In genomic region chr6:56767435-56767834, GRCh38 we compare ENCODE assay signal across 19 cellular contexts.
"Had no signal": no experiment of that assay in that cellular context is flagged by ENCODE, and none has a peak within 500 bp of the region (broad histone marks: within the 10 kb centered on the region; RNA-seq: fewer than 3 reads in every experiment).

No MANE protein-coding gene starts in this region.

- H3K9me3 ChIP-seq: left lung, mucosa of descending colon, prostate gland, right lobe of liver, thyroid gland, vagina had no signal

- H3K36me3 Mint-ChIP-seq: activated CD4-positive, alpha-beta memory T cell treated with anti-CD3 and anti-CD28 coated beads for 36 hours; activated CD8-positive, alpha-beta memory T cell treated with anti-CD3 and anti-CD28 coated beads, Interleukin-2, amount 10 ng/mL, durations not matched to agents 7 days and 5 days; activated naive CD4-positive, alpha-beta T cell treated with anti-CD3 and anti-CD28 coated beads, Interleukin-2, amount 50 U/mL, for 72 hours; memory B cell; natural killer cell; stimulated activated naive B cell treated with anti-CD40 and anti-IgM and Interleukin-4, amounts not matched to agents 10 μg/mL and 1 μg/mL and 100 μg/mL, for 72 hours had no signal

- H3K27ac ChIP-seq: left lung, prostate gland, right lobe of liver, thyroid gland, vagina, WERI-Rb-1 had no signal

- ATAC-seq: activated CD4-positive, alpha-beta T cell treated with anti-CD3 and anti-CD28 coated beads for 36 hours; activated CD8-positive, alpha-beta memory T cell treated with anti-CD3 and anti-CD28 coated beads, Interleukin-2, amount 10 ng/mL, durations not matched to agents 7 days and 5 days; activated naive CD4-positive, alpha-beta T cell treated with anti-CD3 and anti-CD28 coated beads, Interleukin-2, amount 50 U/mL, for 72 hours; activated T-cell treated with anti-CD3 and anti-CD28 coated beads, Interleukin-2, amount 50 U/mL, for 4 hours; left lung; mucosa of descending colon; natural killer cell; right lobe of liver; T-helper 17 cell had no signal

- H3K9me3 Mint-ChIP-seq: activated CD4-positive, alpha-beta memory T cell treated with anti-CD3 and anti-CD28 coated beads for 36 hours; activated naive CD4-positive, alpha-beta T cell treated with anti-CD3 and anti-CD28 coated beads, Interleukin-2, amount 50 U/mL, for 72 hours; activated T-cell treated with anti-CD3 and anti-CD28 coated beads, Interleukin-2, amount 50 U/mL, for 4 hours; memory B cell; natural killer cell had no signal

- DNase-seq: activated CD4-positive, alpha-beta memory T cell treated with anti-CD3 and anti-CD28 coated beads for 36 hours; activated CD4-positive, alpha-beta T cell treated with anti-CD3 and anti-CD28 coated beads for 36 hours; activated CD8-positive, alpha-beta memory T cell treated with anti-CD3 and anti-CD28 coated beads, Interleukin-2, amount 10 ng/mL, durations not matched to agents 7 days and 5 days; activated effector memory CD4-positive, alpha-beta T cell treated with Interleukin-2 at 50 U/mL for 16 hours; activated T-cell treated with anti-CD3 and anti-CD28 coated beads, Interleukin-2, amount 50 U/mL, for 4 hours; kidney; left lung; mucosa of descending colon; natural killer cell; right lobe of liver; stimulated activated naive B cell treated with anti-CD40 and anti-IgM and Interleukin-4, amounts not matched to agents 10 μg/mL and 1 μg/mL and 100 μg/mL, for 72 hours; T-helper 17 cell; thyroid gland; WERI-Rb-1 had no signal

- H3K4me1 ChIP-seq: prostate gland had no signal

- H3K27ac Mint-ChIP-seq: activated CD4-positive, alpha-beta memory T cell treated with anti-CD3 and anti-CD28 coated beads for 36 hours; activated CD4-positive, alpha-beta T cell treated with anti-CD3 and anti-CD28 coated beads for 36 hours; activated CD8-positive, alpha-beta memory T cell treated with anti-CD3 and anti-CD28 coated beads, Interleukin-2, amount 10 ng/mL, durations not matched to agents 7 days and 5 days; activated naive CD4-positive, alpha-beta T cell treated with anti-CD3 and anti-CD28 coated beads, Interleukin-2, amount 50 U/mL, for 72 hours; memory B cell; natural killer cell; stimulated activated naive B cell treated with anti-CD40 and anti-IgM and Interleukin-4, amounts not matched to agents 10 μg/mL and 1 μg/mL and 100 μg/mL, for 72 hours; T-helper 17 cell had no signal

- H3K4me3 ChIP-seq: left lung, mucosa of descending colon, prostate gland, right lobe of liver, thyroid gland, vagina had no signal

- H3K27me3 Mint-ChIP-seq: activated CD4-positive, alpha-beta memory T cell treated with anti-CD3 and anti-CD28 coated beads for 36 hours; activated CD4-positive, alpha-beta T cell treated with anti-CD3 and anti-CD28 coated beads for 36 hours; activated CD8-positive, alpha-beta memory T cell treated with anti-CD3 and anti-CD28 coated beads, Interleukin-2, amount 10 ng/mL, durations not matched to agents 7 days and 5 days; stimulated activated naive B cell treated with anti-CD40 and anti-IgM and Interleukin-4, amounts not matched to agents 10 μg/mL and 1 μg/mL and 100 μg/mL, for 72 hours had no signal

- FAIRE-seq: colon, kidney had no signal

- H3K36me3 ChIP-seq: left lung, prostate gland, right lobe of liver, thyroid gland, vagina, WERI-Rb-1 had no signal

- H3K4me1 Mint-ChIP-seq: activated CD4-positive, alpha-beta T cell treated with anti-CD3 and anti-CD28 coated beads for 36 hours; activated CD8-positive, alpha-beta memory T cell treated with anti-CD3 and anti-CD28 coated beads, Interleukin-2, amount 10 ng/mL, durations not matched to agents 7 days and 5 days; memory B cell; natural killer cell had no signal

- H3K27me3 ChIP-seq: left lung, right lobe of liver, thyroid gland, vagina had no signal

- H3K4me3 Mint-ChIP-seq: activated CD4-positive, alpha-beta memory T cell treated with anti-CD3 and anti-CD28 coated beads for 36 hours; activated CD4-positive, alpha-beta T cell treated with anti-CD3 and anti-CD28 coated beads for 36 hours; activated CD8-positive, alpha-beta memory T cell treated with anti-CD3 and anti-CD28 coated beads, Interleukin-2, amount 10 ng/mL, durations not matched to agents 7 days and 5 days; activated T-cell treated with anti-CD3 and anti-CD28 coated beads, Interleukin-2, amount 50 U/mL, for 4 hours; memory B cell; natural killer cell; stimulated activated naive B cell treated with anti-CD40 and anti-IgM and Interleukin-4, amounts not matched to agents 10 μg/mL and 1 μg/mL and 100 μg/mL, for 72 hours; T-helper 17 cell had no signal
